Comparison of ENCODE assay signal across 35 cellular contexts in genomic region chr14:91569301-91569700, GRCh38.
"Had no signal": no experiment of that assay in that cellular context is flagged by ENCODE, and none has a peak within 500 bp of the region (broad histone marks: within the 10 kb centered on the region; RNA-seq: fewer than 3 reads in every experiment).

No MANE protein-coding gene starts in this region.

- H3K36me3 ChIP-seq: brain microvascular endothelial cell, breast epithelium had no signal

- H3K27ac Mint-ChIP-seq: activated CD4-positive, alpha-beta memory T cell treated with anti-CD3 and anti-CD28 coated beads, Interleukin-2, amount 10 ng/mL, durations not matched to agents 7 days and 5 days; activated CD4-positive, alpha-beta T cell treated with anti-CD3 and anti-CD28 coated beads for 36 hours; activated CD4-positive, alpha-beta T cell treated with anti-CD3 and anti-CD28 coated beads, Interleukin-2, amount 10 ng/mL, durations not matched to agents 7 days and 5 days; activated CD8-positive, alpha-beta memory T cell treated with anti-CD3 and anti-CD28 coated beads, Interleukin-2, amount 10 ng/mL, durations not matched to agents 7 days and 5 days; activated naive CD4-positive, alpha-beta T cell treated with anti-CD3 and anti-CD28 coated beads, Interleukin-2, amount 10 ng/mL, durations not matched to agents 7 days and 5 days; activated naive CD4-positive, alpha-beta T cell treated with anti-CD3 and anti-CD28 coated beads, Interleukin-2, amount 50 U/mL, for 24 hours; activated naive CD8-positive, alpha-beta T cell; activated naive CD8-positive, alpha-beta T cell treated with anti-CD3 and anti-CD28 coated beads, Interleukin-2, amount 10 ng/mL, durations not matched to agents 7 days and 5 days; activated naive CD8-positive, alpha-beta T cell treated with anti-CD3 and anti-CD28 coated beads, Interleukin-2, amount 50 U/mL, for 24 hours; activated T-cell treated with anti-CD3 and anti-CD28 coated beads, Interleukin-2, amount 50 U/mL, for 24 hours; activated T-helper 2 cell treated with anti-CD3 and anti-CD28 coated beads, Interferon-gamma antibody, Interleukin-2, Interleukin-4, amounts not matched to agents 10 μg/mL and 5 μg/mL and 100 μg/mL, durations not matched to agents 14 hours and 24 hours and 36 hours; T-helper 1 cell treated with Interleukin-12 subunit alpha and Interleukin-12 subunit beta and Interleukin-4 antibody, amounts not matched to agents 30 μg/mL and 1 μg/mL, for 36 hours; T-helper 2 cell treated with Interferon-gamma antibody and Interleukin-4, amounts not matched to agents 5 μg/mL and 100 μg/mL, for 36 hours had no signal

- H3K36me3 Mint-ChIP-seq: activated CD8-positive, alpha-beta memory T cell treated with anti-CD3 and anti-CD28 coated beads, Interleukin-2, amount 10 ng/mL, durations not matched to agents 7 days and 5 days; activated naive CD4-positive, alpha-beta T cell treated with anti-CD3 and anti-CD28 coated beads, Interleukin-2, amount 10 ng/mL, durations not matched to agents 7 days and 5 days; activated naive CD4-positive, alpha-beta T cell treated with anti-CD3 and anti-CD28 coated beads, Interleukin-2, amount 50 U/mL, for 24 hours; activated naive CD8-positive, alpha-beta T cell treated with anti-CD3 and anti-CD28 coated beads, Interleukin-2, amount 10 ng/mL, durations not matched to agents 7 days and 5 days had no signal

- H3K4me3 Mint-ChIP-seq: activated CD4-positive, alpha-beta memory T cell treated with anti-CD3 and anti-CD28 coated beads, Interleukin-2, amount 10 ng/mL, durations not matched to agents 7 days and 5 days; activated CD4-positive, alpha-beta T cell treated with anti-CD3 and anti-CD28 coated beads for 36 hours; activated CD4-positive, alpha-beta T cell treated with anti-CD3 and anti-CD28 coated beads, Interleukin-2, amount 10 ng/mL, durations not matched to agents 7 days and 5 days; activated CD8-positive, alpha-beta memory T cell treated with anti-CD3 and anti-CD28 coated beads, Interleukin-2, amount 10 ng/mL, durations not matched to agents 7 days and 5 days; activated naive CD4-positive, alpha-beta T cell treated with anti-CD3 and anti-CD28 coated beads, Interleukin-2, amount 10 ng/mL, durations not matched to agents 7 days and 5 days; activated naive CD4-positive, alpha-beta T cell treated with anti-CD3 and anti-CD28 coated beads, Interleukin-2, amount 50 U/mL, for 24 hours; activated naive CD8-positive, alpha-beta T cell; activated naive CD8-positive, alpha-beta T cell treated with anti-CD3 and anti-CD28 coated beads, Interleukin-2, amount 10 ng/mL, durations not matched to agents 7 days and 5 days; activated naive CD8-positive, alpha-beta T cell treated with anti-CD3 and anti-CD28 coated beads, Interleukin-2, amount 50 U/mL, for 24 hours; activated T-cell treated with anti-CD3 and anti-CD28 coated beads, Interleukin-2, amount 50 U/mL, for 24 hours; T-helper 1 cell treated with Interleukin-12 subunit alpha and Interleukin-12 subunit beta and Interleukin-4 antibody, amounts not matched to agents 30 μg/mL and 1 μg/mL, for 36 hours; T-helper 2 cell treated with Interferon-gamma antibody and Interleukin-4, amounts not matched to agents 5 μg/mL and 100 μg/mL, for 36 hours had no signal

- FAIRE-seq: TTC549 had no signal

- H3K27me3 ChIP-seq: body of pancreas, brain microvascular endothelial cell, breast epithelium had no signal

- H3K9me3 ChIP-seq: body of pancreas, breast epithelium had no signal

- H3K4me3 ChIP-seq: body of pancreas, breast epithelium had no signal

- DNase-seq: activated CD4-positive, alpha-beta memory T cell treated with anti-CD3 and anti-CD28 coated beads, Interleukin-2, amount 10 ng/mL, durations not matched to agents 7 days and 5 days; activated CD4-positive, alpha-beta T cell treated with anti-CD3 and anti-CD28 coated beads for 1 hour; activated CD4-positive, alpha-beta T cell treated with anti-CD3 and anti-CD28 coated beads for 36 hours; activated CD4-positive, alpha-beta T cell treated with anti-CD3 and anti-CD28 coated beads for 48 hours; activated CD4-positive, alpha-beta T cell treated with anti-CD3 and anti-CD28 coated beads, Interleukin-2, amount 10 ng/mL, durations not matched to agents 7 days and 5 days; activated CD4-positive, alpha-beta T cell treated with anti-CD3 and anti-CD28 coated beads, Interleukin-2, amount 50 U/mL, for 48 hours; activated CD4-positive, CD25-positive, alpha-beta regulatory T cell; activated CD8-positive, alpha-beta memory T cell treated with anti-CD3 and anti-CD28 coated beads for 24 hours; activated CD8-positive, alpha-beta memory T cell treated with anti-CD3 and anti-CD28 coated beads, Interleukin-2, amount 10 ng/mL, durations not matched to agents 7 days and 5 days; activated CD8-positive, alpha-beta memory T cell treated with anti-CD3 and anti-CD28 coated beads, Interleukin-2, amount 50 U/mL, for 48 hours; activated effector memory CD4-positive, alpha-beta T cell treated with Interleukin-2 at 50 U/mL for 16 hours; activated gamma-delta T cell; activated naive CD4-positive, alpha-beta T cell treated with anti-CD3 and anti-CD28 coated beads, Interleukin-2, amount 10 ng/mL, durations not matched to agents 7 days and 5 days; activated naive CD4-positive, alpha-beta T cell treated with Interleukin-2 at 50 U/mL for 16 hours; activated naive CD8-positive, alpha-beta T cell treated with anti-CD3 and anti-CD28 coated beads, Interleukin-2, amount 10 ng/mL, durations not matched to agents 7 days and 5 days; activated naive CD8-positive, alpha-beta T cell treated with anti-CD3 and anti-CD28 coated beads, Interleukin-2, amount 50 U/mL, for 24 hours; activated T-cell treated with anti-CD3 and anti-CD28 coated beads, Interleukin-2, amount 50 U/mL, for 24 hours; activated T-cell treated with anti-CD3 and anti-CD28 coated beads, Interleukin-2, amount 50 U/mL, for 48 hours; amygdala; anterior cingulate cortex; body of pancreas; brain microvascular endothelial cell; central memory CD4-positive, alpha-beta T cell; T-helper 1 cell; T-helper 2 cell; T-helper 9 cell had no signal

- H3K4me1 ChIP-seq: breast epithelium had no signal

- ATAC-seq: activated CD4-positive, alpha-beta T cell treated with anti-CD3 and anti-CD28 coated beads for 36 hours; activated CD4-positive, CD25-positive, alpha-beta regulatory T cell treated with anti-CD3 and anti-CD28 coated beads, Interleukin-2, amount 50 U/mL, for 24 hours; activated CD8-positive, alpha-beta memory T cell treated with anti-CD3 and anti-CD28 coated beads, Interleukin-2, amount 10 ng/mL, durations not matched to agents 7 days and 5 days; activated naive CD8-positive, alpha-beta T cell treated with anti-CD3 and anti-CD28 coated beads, Interleukin-2, amount 50 U/mL, for 24 hours; body of pancreas had no signal

- H3K9me3 Mint-ChIP-seq: activated CD4-positive, alpha-beta T cell treated with anti-CD3 and anti-CD28 coated beads, Interleukin-2, amount 10 ng/mL, durations not matched to agents 7 days and 5 days; activated naive CD4-positive, alpha-beta T cell treated with anti-CD3 and anti-CD28 coated beads, Interleukin-2, amount 10 ng/mL, durations not matched to agents 7 days and 5 days; activated naive CD4-positive, alpha-beta T cell treated with anti-CD3 and anti-CD28 coated beads, Interleukin-2, amount 50 U/mL, for 24 hours; activated naive CD8-positive, alpha-beta T cell treated with anti-CD3 and anti-CD28 coated beads, Interleukin-2, amount 10 ng/mL, durations not matched to agents 7 days and 5 days; activated naive CD8-positive, alpha-beta T cell treated with anti-CD3 and anti-CD28 coated beads, Interleukin-2, amount 50 U/mL, for 24 hours; activated T-cell treated with anti-CD3 and anti-CD28 coated beads, Interleukin-2, amount 50 U/mL, for 24 hours; activated T-helper 2 cell treated with anti-CD3 and anti-CD28 coated beads, Interferon-gamma antibody, Interleukin-2, Interleukin-4, amounts not matched to agents 10 μg/mL and 5 μg/mL and 100 μg/mL, durations not matched to agents 14 hours and 24 hours and 36 hours; T-helper 1 cell treated with Interleukin-12 subunit alpha and Interleukin-12 subunit beta and Interleukin-4 antibody, amounts not matched to agents 30 μg/mL and 1 μg/mL, for 36 hours; T-helper 2 cell treated with Interferon-gamma antibody and Interleukin-4, amounts not matched to agents 5 μg/mL and 100 μg/mL, for 36 hours had no signal

- H3K27ac ChIP-seq: body of pancreas, brain microvascular endothelial cell, breast epithelium, VCaP had no signal
